In genomic region chr7:114663502-114663901, GRCh38 we compare ENCODE assay signal across 8 cellular contexts.
DNase-seq lines count a peak whose midpoint lies in the region; ATAC-seq, FAIRE-seq and TF ChIP-seq lines count a peak whose summit lies in the region.

No MANE protein-coding gene starts in this region.

- peak; percentile 98 for FAIRE-seq in A204.1 (lab: Jason Lieb, UNC)

- no peak for ATAC-seq in omental fat pad (ENCODE audit: low FRiP score)

- H3K36me3 ChIP-seq in stomach = no peaks in the 10 kb centered on the region

- no peak overlapping the region for H3K4me3 ChIP-seq in stomach

- WGBS in stomach, 5 donors = 42 to 74% (median 56%) methylated on average over 1 of the region's 1 CpG

- TF ChIP-seq EP300 in stomach (IDR thresholded peaks at IDR 0.05) = no peak

- peak; percentile 43 for DNase-seq in HCEC 1CT
- DNase-seq in NCI-H69 (lab: John Stamatoyannopoulos, UW) = peak; percentile 86
- peak; percentile 41 for DNase-seq in fibroblast of gingiva (ENCODE audit: low read depth)
- DNase-seq in amniotic stem cell (lab: John Stamatoyannopoulos, UW) = no peak
- no peak for DNase-seq in omental fat pad (ENCODE audit: low spot score)
- DNase-seq in stimulated activated naive CD4-positive, alpha-beta T cell (lab: John Stamatoyannopoulos, UW) = no peak
- DNase-seq in stomach = no peak

- no peaks in the 10 kb centered on the region for H3K9me3 ChIP-seq in stomach

- intact Hi-C loops in stomach (cut with DNase I; ENCODE audit: low total_unique reads) = no loop called here

- no peak for TF ChIP-seq POLR2A in stomach (IDR thresholded peaks at IDR 0.05)

- TF ChIP-seq CTCF in omental fat pad (IDR thresholded peaks at IDR 0.05) = no peak
- no peak for TF ChIP-seq CTCF in stomach (IDR thresholded peaks at IDR 0.05)

- peaks cover 0 to 8% (median 0%) of the 10 kb centered on the region in 4 donors for H3K4me1 ChIP-seq in stomach

- H3K27me3 ChIP-seq in stomach = no peaks in the 10 kb centered on the region

- no peak overlapping the region for H3K27ac ChIP-seq in stomach

Comparison
In these comparisons a context has a peak if more than half of its experiments do, and no peak if none do; other contexts are left out.
1. DNase-seq: peak in HCEC 1CT (single experiment), NCI-H69 (single experiment) and fibroblast of gingiva (single experiment); none in amniotic stem cell (single experiment), omental fat pad (single experiment), stimulated activated naive CD4-positive, alpha-beta T cell (0 of 6) and stomach (single experiment).